ENCODE assay signal across 8 cellular contexts in the genomic region with DNA sequence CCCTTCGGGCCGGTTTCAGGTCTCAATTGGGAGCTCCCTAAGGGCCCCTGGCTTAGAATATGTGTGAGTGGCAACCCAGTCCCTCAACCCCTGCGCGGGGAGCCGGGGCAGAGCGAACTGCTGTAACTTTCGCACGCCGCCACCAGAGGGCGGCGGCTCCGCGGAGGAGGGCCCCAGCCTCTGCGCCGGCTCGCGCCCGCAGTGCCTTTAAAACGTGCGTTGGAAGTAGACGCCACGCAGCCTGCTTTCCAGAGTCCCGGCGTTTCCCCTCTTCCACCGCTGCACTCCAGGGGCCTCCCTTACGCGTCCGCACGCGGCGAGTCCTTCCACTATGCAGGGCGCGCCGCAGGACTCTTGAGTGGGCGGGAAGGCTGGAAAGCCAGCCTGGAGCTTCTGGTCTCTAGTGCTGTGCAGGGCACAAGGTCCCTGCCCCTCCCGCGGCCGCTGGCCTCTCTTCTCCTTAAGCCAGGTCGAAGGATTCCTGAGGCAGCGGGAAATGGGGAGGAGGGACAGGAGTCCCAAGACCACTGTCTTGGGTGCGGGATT. TPM values are rescaled to one million over a fixed set of nuclear protein-coding genes. Genes with fewer than 3 reads are reported as not detected.
DNase-seq lines count a peak whose midpoint lies in the region; ATAC-seq lines count a peak whose summit lies in the region.

No MANE protein-coding gene starts in this region.

- H3K4me1 Mint-ChIP-seq in activated CD4-positive, alpha-beta memory T cell treated with anti-CD3 and anti-CD28 coated beads for 36 hours (ENCODE audit: low read depth): peaks cover 3% of the 10 kb centered on the region

- intact Hi-C loops in activated CD4-positive, alpha-beta memory T cell treated with anti-CD3 and anti-CD28 coated beads for 36 hours (cut with micrococcal nuclease): loop anchor here (2.0 to 5.0 kb wide), 4 partner anchors 291 to 444 kb away; a partner anchor contains a TSS

- H3K27me3 Mint-ChIP-seq in activated CD4-positive, alpha-beta memory T cell treated with anti-CD3 and anti-CD28 coated beads for 36 hours: peaks cover 11% of the 10 kb centered on the region

- POLR2A ChIA-PET in activated CD4-positive, alpha-beta memory T cell treated with anti-CD3 and anti-CD28 coated beads for 36 hours (lab: Charles Lee): no interaction called here

- DNase-seq in AML-193 (lab: John Stamatoyannopoulos, UW) (peak; percentile 60 to 66), NCI-H748 treated with DMSO at 0.1 percent for 48 hours (lab: John Stamatoyannopoulos, UW) (peak; percentile 59), medulla oblongata (ENCODE audit: extremely low spot score) (peak; percentile 71)
- peak; percentile 79 for DNase-seq in activated CD4-positive, alpha-beta memory T cell treated with anti-CD3 and anti-CD28 coated beads for 36 hours
- peak; percentile 50 for DNase-seq in effector CD4-positive, alpha-beta T cell
- DNase-seq in stimulated activated CD8-positive, alpha-beta memory T cell treated with anti-CD3 and anti-CD28 coated beads, Interleukin-12 subunit alpha, Interleukin-12 subunit beta, amount 100 ng/mL, for 1 hour (ENCODE audit: low read depth): peak; percentile 59

- H3K36me3 Mint-ChIP-seq in activated CD4-positive, alpha-beta memory T cell treated with anti-CD3 and anti-CD28 coated beads for 36 hours: no peaks in the 10 kb centered on the region

- peak; percentile 85 for ATAC-seq in GM19035 (IDR thresholded peaks at IDR 0.05; ENCODE audit: unreplicated experiment)
- peak; percentile 51 for ATAC-seq in HG03460 (IDR thresholded peaks at IDR 0.05; ENCODE audit: unreplicated experiment)

- H3K27ac Mint-ChIP-seq in activated CD4-positive, alpha-beta memory T cell treated with anti-CD3 and anti-CD28 coated beads for 36 hours: no peak overlapping the region

- CTCF ChIA-PET in activated CD4-positive, alpha-beta memory T cell treated with anti-CD3 and anti-CD28 coated beads for 36 hours (lab: Charles Lee): interaction anchor here (0.7 to 4.8 kb wide), 19 partner anchors 10 to 364 kb away, joined by 3 to 43 read pairs (median 3); a partner anchor contains a TSS

- peak overlapping the region; percentile 45 for H3K4me3 Mint-ChIP-seq in activated CD4-positive, alpha-beta memory T cell treated with anti-CD3 and anti-CD28 coated beads for 36 hours

- H3K9me3 Mint-ChIP-seq in activated CD4-positive, alpha-beta memory T cell treated with anti-CD3 and anti-CD28 coated beads for 36 hours: no peaks in the 10 kb centered on the region

RNA-seq across cellular contexts. Expression of a gene that starts 23.7 kb away (rescaled TPM):
- not detected for total RNA-seq in activated CD4-positive, alpha-beta memory T cell treated with anti-CD3 and anti-CD28 coated beads for 36 hours

RNA-seq across cellular contexts. Expression of a gene that starts 38.2 kb away (rescaled TPM):
- total RNA-seq in activated CD4-positive, alpha-beta memory T cell treated with anti-CD3 and anti-CD28 coated beads for 36 hours: under 1 TPM; 0.12 TPM

Comparison
In these comparisons a context has a peak if more than half of its experiments do, and no peak if none do; other contexts are left out.
1. Peak in every context shown above with its lines: DNase-seq and ATAC-seq.